ENCODE assay signal across 10 cellular contexts in the genomic region with DNA sequence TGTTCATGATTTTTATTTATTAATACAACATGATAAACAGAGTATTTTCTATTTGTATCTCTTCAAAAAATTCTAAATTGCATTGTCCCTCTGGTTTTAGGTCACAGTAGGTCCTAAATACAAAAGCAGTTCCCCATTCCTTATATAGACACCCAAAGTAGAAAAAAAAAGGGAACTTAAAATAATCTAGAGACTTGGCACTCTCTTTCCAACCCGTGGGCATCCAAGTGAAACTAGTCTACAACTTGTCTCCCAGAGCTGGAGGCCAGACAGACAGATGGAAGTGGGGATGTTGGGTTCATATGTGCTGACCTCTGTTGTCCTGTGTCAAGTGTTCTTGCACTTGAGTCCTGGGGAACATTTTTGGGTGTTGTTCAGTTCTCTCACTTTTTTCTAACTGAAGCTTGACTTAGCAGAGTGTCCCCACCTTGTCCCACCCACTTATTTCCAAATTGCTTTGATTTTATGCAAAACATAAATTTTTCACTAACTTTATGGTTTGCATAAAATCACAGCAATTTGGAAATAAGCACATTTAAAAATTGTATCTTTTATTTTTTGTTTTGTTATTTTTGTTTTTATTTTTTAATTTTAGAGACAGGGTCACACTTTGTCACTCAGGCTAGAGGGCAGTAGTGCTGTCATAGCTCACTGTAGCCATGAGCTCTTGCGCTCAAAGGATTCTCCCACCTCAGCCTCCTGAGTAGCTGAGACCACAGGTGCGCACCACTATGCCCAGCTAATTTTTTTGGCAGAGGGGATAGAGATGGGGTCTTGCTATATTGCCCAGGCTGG. TPM values are rescaled to one million over a fixed set of nuclear protein-coding genes. Genes with fewer than 3 reads are reported as not detected.
DNase-seq lines count a peak whose midpoint lies in the region; ATAC-seq and TF ChIP-seq lines count a peak whose summit lies in the region.
"Had no signal": no experiment of that assay in that cellular context is flagged by ENCODE, and none has a peak within 500 bp of the region (broad histone marks: within the 10 kb centered on the region; RNA-seq: fewer than 3 reads in every experiment).

No MANE protein-coding gene starts in this region.

- peak; percentile 38 for ATAC-seq in GM21737 (IDR thresholded peaks at IDR 0.05; ENCODE audit: unreplicated experiment)
- no peak for ATAC-seq in T-helper 17 cell
- no peak for ATAC-seq in HG02759 (IDR thresholded peaks at IDR 0.05; ENCODE audit: unreplicated experiment)

- DNase-seq in CD1c-positive myeloid dendritic cell (ENCODE audit: extremely low spot score) (peak; percentile 93), T-helper 17 cell (no peak), medulla oblongata (ENCODE audit: extremely low spot score) (peak; percentile 85), ovary (no peak), NCI-H526 treated with DMSO at 0.1 percent for 48 hours (lab: John Stamatoyannopoulos, UW) (no peak), ascending aorta (ENCODE audit: low spot score in 2 of 2) (no peak)
- DNase-seq: DMS 273 treated with DMSO at 0.1 percent for 48 hours, NCI-H2171 had no signal

- peak overlapping the region; percentile 78 for H3K4me3 Mint-ChIP-seq in T-helper 17 cell

- H3K4me1 ChIP-seq in ovary (ENCODE audit: insufficient read depth), result no peaks in the 10 kb centered on the region
- H3K4me1 ChIP-seq in ascending aorta, result no peaks in the 10 kb centered on the region

- no peak for TF ChIP-seq POLR2A in ovary (IDR thresholded peaks at IDR 0.05)

- H3K9me3 ChIP-seq in T-helper 17 cell (ENCODE audit: control insufficient read depth, low read length, poor library complexity, severe bottlenecking), result no peaks in the 10 kb centered on the region
- no peaks in the 10 kb centered on the region for H3K9me3 ChIP-seq in ovary
- H3K9me3 ChIP-seq in ascending aorta, result no peaks in the 10 kb centered on the region

- 76 to 82% (median 78%) methylated on average over 3 of the region's 3 CpGs for WGBS in ovary, 3 donors

- no peak for TF ChIP-seq CTCF in ovary (IDR thresholded peaks at IDR 0.05)
- no peak for TF ChIP-seq CTCF in ascending aorta (IDR thresholded peaks at IDR 0.05)

- no peaks in the 10 kb centered on the region for H3K27me3 Mint-ChIP-seq in T-helper 17 cell

- TF ChIP-seq EP300 in ovary (IDR thresholded peaks at IDR 0.05), result no peak

- H3K27ac ChIP-seq in ovary (no peak overlapping the region), ascending aorta (no peak overlapping the region)

- intact Hi-C loops in ovary (cut with DNase I) (no loop called here), ascending aorta (cut with DNase I) (no loop called here)

- H3K27me3 ChIP-seq in ovary (no peaks in the 10 kb centered on the region), ascending aorta (no peaks in the 10 kb centered on the region)

- peaks cover 49% of the 10 kb centered on the region for H3K4me1 Mint-ChIP-seq in T-helper 17 cell

- peak overlapping the region; percentile 98 for H3K27ac Mint-ChIP-seq in T-helper 17 cell

- peaks cover 5% of the 10 kb centered on the region for H3K36me3 Mint-ChIP-seq in T-helper 17 cell (ENCODE audit: low read depth)

- H3K4me3 ChIP-seq in ovary, result no peak overlapping the region
- H3K4me3 ChIP-seq in ascending aorta, result no peak overlapping the region

- H3K36me3 ChIP-seq in ovary, result no peaks in the 10 kb centered on the region
- H3K36me3 ChIP-seq in ascending aorta, result no peaks in the 10 kb centered on the region

RNA-seq across cellular contexts. Expression of a gene that starts 43.0 kb away (rescaled TPM):
- total RNA-seq in T-helper 17 cell, result 10 to 100 TPM; 73.9 to 77.1 TPM
- 1 to 10 TPM; 1.1 to 6.6 (median 1.8) TPM for total RNA-seq in ovary
- polyA plus RNA-seq in ovary, result 10 to 100 TPM in 1 of 2 donors, under 1 TPM in 1; 0.64 to 10.2 TPM
- total RNA-seq in ascending aorta, result not detected

Comparison
In these comparisons a context has a peak if more than half of its experiments do, and no peak if none do; other contexts are left out.
1. DNase-seq: peak in CD1c-positive myeloid dendritic cell (single experiment) and medulla oblongata (single experiment); none in T-helper 17 cell (0 of 3), ovary (0 of 5), NCI-H526 treated with DMSO at 0.1 percent for 48 hours (single experiment) and ascending aorta (0 of 2).
2. RNA of a gene that starts 43.0 kb away (total RNA-seq): 73.9 to 77.1 TPM in T-helper 17 cell; 1.1 to 6.6 TPM in ovary and not detected in ascending aorta (single experiment); every median in the first group is over 4 times any median in the second.